ENCODE assay signal across 14 cellular contexts in genomic region chr16:49361731-49362130, GRCh38. TPM values are rescaled to one million over a fixed set of nuclear protein-coding genes. Genes with fewer than 3 reads are reported as not detected.
"Had no signal": no experiment of that assay in that cellular context is flagged by ENCODE, and none has a peak within 500 bp of the region (broad histone marks: within the 10 kb centered on the region; RNA-seq: fewer than 3 reads in every experiment).

No MANE protein-coding gene starts in this region.

RNA-seq across cellular contexts. Expression of gene C16orf78, which starts 11.9 kb away (rescaled TPM):
- total RNA-seq: activated B cell treated with CpG ODN at 0.5 μM for 24 hours; activated CD4-positive, alpha-beta memory T cell treated with anti-CD3 and anti-CD28 coated beads for 36 hours; activated CD4-positive, alpha-beta memory T cell treated with anti-CD3 and anti-CD28 coated beads, Interleukin-2, amount 10 ng/mL, durations not matched to agents 7 days and 5 days; activated CD4-positive, alpha-beta T cell treated with anti-CD3 and anti-CD28 coated beads for 36 hours; activated CD4-positive, alpha-beta T cell treated with anti-CD3 and anti-CD28 coated beads, Interleukin-2, amount 10 ng/mL, durations not matched to agents 24 days and 14 days; activated CD4-positive, alpha-beta T cell treated with anti-CD3 and anti-CD28 coated beads, Interleukin-2, amount 10 ng/mL, durations not matched to agents 7 days and 5 days; activated CD8-positive, alpha-beta memory T cell treated with anti-CD3 and anti-CD28 coated beads for 36 hours; activated CD8-positive, alpha-beta memory T cell treated with anti-CD3 and anti-CD28 coated beads, Interleukin-2, amount 10 ng/mL, durations not matched to agents 7 days and 5 days; activated CD8-positive, alpha-beta T cell treated with anti-CD3 and anti-CD28 coated beads for 36 hours; activated CD8-positive, alpha-beta T cell treated with anti-CD3 and anti-CD28 coated beads, Interleukin-2, amount 10 ng/mL, durations not matched to agents 7 days and 5 days; T-helper 1 cell treated with Interleukin-12 subunit alpha and Interleukin-12 subunit beta and Interleukin-4 antibody, amounts not matched to agents 30 ng/mL and 1 ng/mL, for 36 hours; T-helper 17 cell; T-helper 2 cell treated with Interferon-gamma antibody and Interleukin-4, amounts not matched to agents 100 ng/mL and 5 ng/mL, for 36 hours; WTC11 had no signal
